In the genomic region with DNA sequence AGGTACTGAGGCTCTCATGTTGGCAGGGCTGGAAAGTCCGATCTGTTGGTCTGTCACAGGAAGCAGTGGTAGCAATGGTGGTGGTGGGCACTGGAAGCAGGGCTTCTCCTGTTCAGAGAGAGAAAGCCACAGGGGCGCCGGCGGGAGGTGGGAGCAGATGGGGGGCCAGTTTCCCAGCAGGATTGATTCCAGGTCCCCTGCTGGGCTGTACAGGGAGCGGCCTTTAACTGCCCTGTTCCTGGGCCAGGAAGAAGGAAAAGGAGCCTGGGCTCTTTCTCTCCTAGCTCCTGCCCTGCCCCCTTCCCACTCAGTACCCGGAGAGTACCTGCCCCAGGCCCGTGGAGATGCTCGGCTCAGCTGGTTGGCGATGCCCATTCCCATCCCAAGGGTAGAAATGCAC, we compare ENCODE assay signal across 15 cellular contexts. TPM values are rescaled to one million over a fixed set of nuclear protein-coding genes. Genes with fewer than 3 reads are reported as not detected.
"Had no signal": no experiment of that assay in that cellular context is flagged by ENCODE, and none has a peak within 500 bp of the region (broad histone marks: within the 10 kb centered on the region; RNA-seq: fewer than 3 reads in every experiment).

No MANE protein-coding gene starts in this region.

- H3K4me3 Mint-ChIP-seq: activated CD4-positive, alpha-beta memory T cell treated with anti-CD3 and anti-CD28 coated beads, Interleukin-2, amount 10 ng/mL, durations not matched to agents 7 days and 5 days; activated CD4-positive, alpha-beta T cell treated with anti-CD3 and anti-CD28 coated beads for 36 hours; activated naive CD4-positive, alpha-beta T cell treated with anti-CD3 and anti-CD28 coated beads, Interleukin-2, amount 10 ng/mL, durations not matched to agents 7 days and 5 days; stimulated activated naive CD8-positive, alpha-beta T cell treated with anti-CD3 and anti-CD28 coated beads, Interleukin-15, amount 100 ng/mL, for 72 hours had no signal

- H3K36me3 Mint-ChIP-seq: activated naive CD4-positive, alpha-beta T cell treated with anti-CD3 and anti-CD28 coated beads, Interleukin-2, amount 10 ng/mL, durations not matched to agents 7 days and 5 days had no signal

- H3K27me3 ChIP-seq: vagina had no signal

- H3K27ac Mint-ChIP-seq: activated CD4-positive, alpha-beta memory T cell treated with anti-CD3 and anti-CD28 coated beads, Interleukin-2, amount 10 ng/mL, durations not matched to agents 7 days and 5 days; activated CD4-positive, alpha-beta T cell treated with anti-CD3 and anti-CD28 coated beads for 36 hours; activated naive CD4-positive, alpha-beta T cell treated with anti-CD3 and anti-CD28 coated beads, Interleukin-2, amount 10 ng/mL, durations not matched to agents 7 days and 5 days; stimulated activated naive CD8-positive, alpha-beta T cell treated with anti-CD3 and anti-CD28 coated beads, Interleukin-15, amount 100 ng/mL, for 72 hours had no signal

- H3K27ac ChIP-seq: coronary artery, left lung, psoas muscle, vagina had no signal

- H3K9me3 Mint-ChIP-seq: activated CD4-positive, alpha-beta memory T cell treated with anti-CD3 and anti-CD28 coated beads, Interleukin-2, amount 10 ng/mL, durations not matched to agents 7 days and 5 days; activated naive CD4-positive, alpha-beta T cell treated with anti-CD3 and anti-CD28 coated beads, Interleukin-2, amount 10 ng/mL, durations not matched to agents 7 days and 5 days; stimulated activated naive CD8-positive, alpha-beta T cell treated with anti-CD3 and anti-CD28 coated beads, Interleukin-15, amount 100 ng/mL, for 72 hours had no signal

- ATAC-seq: activated CD4-positive, alpha-beta T cell treated with anti-CD3 and anti-CD28 coated beads for 36 hours; left lung; psoas muscle; stimulated activated naive CD8-positive, alpha-beta T cell treated with anti-CD3 and anti-CD28 coated beads, Interleukin-15, amount 100 ng/mL, for 72 hours had no signal

- DNase-seq: activated CD4-positive, alpha-beta memory T cell treated with anti-CD3 and anti-CD28 coated beads, Interleukin-2, amount 10 ng/mL, durations not matched to agents 7 days and 5 days; activated CD4-positive, alpha-beta T cell treated with anti-CD3 and anti-CD28 coated beads for 36 hours; activated CD8-positive, alpha-beta memory T cell treated with anti-CD3 and anti-CD28 coated beads, Interleukin-2, amount 50 U/mL, for 4 hours; activated naive CD4-positive, alpha-beta T cell treated with anti-CD3 and anti-CD28 coated beads, Interleukin-2, amount 10 ng/mL, durations not matched to agents 7 days and 5 days; effector CD4-positive, alpha-beta T cell; foreskin melanocyte; head of caudate nucleus; occipital lobe; stimulated activated CD4-positive, alpha-beta T cell treated with anti-CD3 and anti-CD28 coated beads, Interleukin-4, amount 100 ng/mL, for 1 hour; stimulated activated naive CD8-positive, alpha-beta T cell treated with anti-CD3 and anti-CD28 coated beads, Interleukin-15, amount 100 ng/mL, for 72 hours; T1000 had no signal

- H3K4me3 ChIP-seq: coronary artery, left lung, psoas muscle, vagina had no signal

- H3K36me3 ChIP-seq: left lung, vagina had no signal

- H3K9me3 ChIP-seq: left lung, psoas muscle, vagina had no signal

RNA-seq across cellular contexts. Expression of a gene that starts 2.6 kb away (rescaled TPM):
- total RNA-seq: activated CD4-positive, alpha-beta memory T cell treated with anti-CD3 and anti-CD28 coated beads, Interleukin-2, amount 10 ng/mL, durations not matched to agents 7 days and 5 days had no signal
